18 cellular contexts compared by ENCODE assay signal in genomic region chr9:137973829-137974416, GRCh38.
"Had no signal": no experiment of that assay in that cellular context is flagged by ENCODE, and none has a peak within 500 bp of the region (broad histone marks: within the 10 kb centered on the region; RNA-seq: fewer than 3 reads in every experiment).

No MANE protein-coding gene starts in this region.

- H3K4me3 Mint-ChIP-seq: effector memory CD8-positive, alpha-beta T cell; naive thymus-derived CD8-positive, alpha-beta T cell had no signal

- H3K9me3 Mint-ChIP-seq: effector memory CD8-positive, alpha-beta T cell; naive thymus-derived CD8-positive, alpha-beta T cell had no signal

- H3K36me3 Mint-ChIP-seq: naive thymus-derived CD8-positive, alpha-beta T cell had no signal

- H3K4me3 ChIP-seq: colonic mucosa, gastroesophageal sphincter, mucosa of descending colon, skin epidermis, tibial nerve had no signal

- H3K9ac ChIP-seq: SK-N-SH had no signal

- H3K9me3 ChIP-seq: colonic mucosa, gastroesophageal sphincter, mucosa of descending colon, SK-N-SH, tibial nerve had no signal

- H3K27ac ChIP-seq: colonic mucosa, gastroesophageal sphincter, skin epidermis, tibial nerve, WERI-Rb-1 had no signal

- FAIRE-seq: astrocyte had no signal

- H3K27me3 ChIP-seq: colonic mucosa, tibial nerve had no signal

- H3K36me3 ChIP-seq: colonic mucosa, gastroesophageal sphincter, tibial nerve had no signal

- ATAC-seq: effector memory CD8-positive, alpha-beta T cell; gastroesophageal sphincter; mucosa of descending colon; naive thymus-derived CD8-positive, alpha-beta T cell had no signal

- H3K27ac Mint-ChIP-seq: effector memory CD8-positive, alpha-beta T cell; naive thymus-derived CD8-positive, alpha-beta T cell had no signal

- DNase-seq: activated CD4-positive, alpha-beta T cell treated with anti-CD3 and anti-CD28 coated beads for 4 hours; activated CD8-positive, alpha-beta memory T cell treated with anti-CD3 and anti-CD28 coated beads for 24 hours; activated gamma-delta T cell treated with Interleukin-2 at 50 U/mL for 16 hours; activated T-cell treated with anti-CD3 and anti-CD28 coated beads, Interleukin-2, amount 50 U/mL, for 1 hour; colonic mucosa; effector memory CD8-positive, alpha-beta T cell; kidney glomerular epithelial cell; mammary epithelial cell; mucosa of descending colon; nucleus accumbens; T-helper 1 cell had no signal

- H3K4me1 ChIP-seq: colonic mucosa, gastroesophageal sphincter, tibial nerve had no signal
